12 cellular contexts compared by ENCODE assay signal in genomic region chr2:197556456-197556855, GRCh38. TPM values are rescaled to one million over a fixed set of nuclear protein-coding genes. Genes with fewer than 3 reads are reported as not detected.
A peak's percentile ranks its signal among the peaks of the same experiment; 100 is the strongest.
DNase-seq lines count a peak whose midpoint lies in the region; ATAC-seq and TF ChIP-seq lines count a peak whose summit lies in the region.
"Had no signal": no experiment of that assay in that cellular context is flagged by ENCODE, and none has a peak within 500 bp of the region (broad histone marks: within the 10 kb centered on the region; RNA-seq: fewer than 3 reads in every experiment).

No MANE protein-coding gene starts in this region.

- TF ChIP-seq CTCF in 22Rv1 (IDR thresholded peaks at IDR 0.05) (no peak), uterus (IDR thresholded peaks at IDR 0.05) (no peak)

- no peak for TF ChIP-seq POLR2A in uterus (IDR thresholded peaks at IDR 0.05)

- H3K4me3 ChIP-seq in adipocyte (ENCODE audit: low read length) (no peak overlapping the region), uterus (no peak overlapping the region)

- peak; percentile 42 for DNase-seq in GM04503 (ENCODE audit: low read depth)
- DNase-seq in adipocyte (ENCODE audit: low read depth), result peak; percentile 12
- peak; percentile 3 for DNase-seq in left kidney (ENCODE audit: low read depth, low spot score)
- no peak for DNase-seq in uterus
- no peak for DNase-seq in NCI-H526 treated with DMSO at 0.1 percent for 48 hours (lab: John Stamatoyannopoulos, UW)
- DNase-seq in COLO829 (ENCODE audit: low spot score), result no peak
- DNase-seq: activated CD4-positive, alpha-beta T cell treated with anti-CD3 and anti-CD28 coated beads for 48 hours; COR-L47; NCI-H2029; stimulated activated naive CD4-positive, alpha-beta T cell had no signal

- no peaks in the 10 kb centered on the region for H3K9me3 ChIP-seq in adipocyte (ENCODE audit: control insufficient read depth, low read length)
- H3K9me3 ChIP-seq in uterus, result no peaks in the 10 kb centered on the region

- 0 out of 2 replicates have a peak overlapping the region, but pooled peaks have one; percentile 9 for H3K27ac ChIP-seq in 22Rv1
- H3K27ac ChIP-seq in uterus, result peak overlapping the region in 1 of 2 donors; percentile 8

- H3K9ac ChIP-seq in adipocyte (ENCODE audit: low read length), result peak overlapping the region; percentile 40

- intact Hi-C loops in uterus (cut with DNase I; ENCODE audit: low total_unique reads), result no loop called here

- H3K27me3 ChIP-seq in adipocyte (replicated peaks; ENCODE audit: control insufficient read depth, insufficient read depth, low read length) (no peaks in the 10 kb centered on the region), uterus (no peaks in the 10 kb centered on the region)

- peaks cover 14% of the 10 kb centered on the region for H3K4me1 ChIP-seq in adipocyte (ENCODE audit: control insufficient read depth, insufficient read depth, low read length)
- H3K4me1 ChIP-seq in uterus, result no peaks in the 10 kb centered on the region

- no peak for ATAC-seq in HG02870 (IDR thresholded peaks at IDR 0.05; ENCODE audit: unreplicated experiment)

- H3K36me3 ChIP-seq in adipocyte (ENCODE audit: control insufficient read depth, insufficient read depth, low read length, severe bottlenecking) (peaks cover 42% of the 10 kb centered on the region), uterus (no peaks in the 10 kb centered on the region)

RNA-seq across cellular contexts. Expression of gene MOB4, which starts 40.6 kb away (rescaled TPM):
- 10 to 100 TPM; 23.3 to 58.6 (median 43.0) TPM for total RNA-seq in uterus

RNA-seq across cellular contexts. Expression of gene HSPE1, which starts 56.3 kb away (rescaled TPM):
- total RNA-seq in uterus, result 10 to 100 TPM; 22.3 to 55.0 (median 39.4) TPM

RNA-seq across cellular contexts. Expression of gene HSPD1, which starts 56.8 kb away (rescaled TPM):
- 100 to 1,000 TPM in 3 of 4 donors, 10 to 100 TPM in 1; 76.8 to 258 (median 161) TPM for total RNA-seq in uterus

Comparison
In these comparisons a context has a peak if more than half of its experiments do, and no peak if none do; other contexts are left out.
1. DNase-seq: peak in GM04503 (single experiment), adipocyte (single experiment) and left kidney (single experiment); none in uterus (0 of 2), NCI-H526 treated with DMSO at 0.1 percent for 48 hours (single experiment) and COLO829 (single experiment).